In genomic region chr6:126034671-126035070, GRCh38 we compare ENCODE assay signal across 32 cellular contexts.
"Had no signal": no experiment of that assay in that cellular context is flagged by ENCODE, and none has a peak within 500 bp of the region (broad histone marks: within the 10 kb centered on the region; RNA-seq: fewer than 3 reads in every experiment).

No MANE protein-coding gene starts in this region.

- H3K4me1 ChIP-seq: breast epithelium, foreskin keratinocyte had no signal

- DNase-seq: activated CD4-positive, alpha-beta memory T cell treated with anti-CD3 and anti-CD28 coated beads for 36 hours; activated CD4-positive, alpha-beta T cell treated with anti-CD3 and anti-CD28 coated beads for 36 hours; activated CD4-positive, alpha-beta T cell treated with anti-CD3 and anti-CD28 coated beads, Interleukin-2, amount 10 ng/mL, durations not matched to agents 24 days and 14 days; activated CD4-positive, CD25-positive, alpha-beta regulatory T cell; activated CD4-positive, CD25-positive, alpha-beta regulatory T cell treated with anti-CD3 and anti-CD28 coated beads, Interleukin-2, amount 50 U/mL, for 72 hours; activated CD8-positive, alpha-beta memory T cell treated with anti-CD3 and anti-CD28 coated beads, Interleukin-2, amount 10 ng/mL, durations not matched to agents 7 days and 5 days; activated CD8-positive, alpha-beta memory T cell treated with anti-CD3 and anti-CD28 coated beads, Interleukin-2, amount 50 U/mL, for 4 hours; activated CD8-positive, alpha-beta T cell treated with anti-CD3 and anti-CD28 coated beads, Interleukin-2, amount 10 ng/mL, durations not matched to agents 7 days and 5 days; activated effector memory CD4-positive, alpha-beta T cell treated with anti-CD3 and anti-CD28 coated beads, Interleukin-2, amount 50 U/mL, for 16 hours; activated naive CD4-positive, alpha-beta T cell treated with anti-CD3 and anti-CD28 coated beads, Interleukin-2, amount 10 ng/mL, durations not matched to agents 7 days and 5 days; activated naive CD8-positive, alpha-beta T cell treated with anti-CD3 and anti-CD28 coated beads, Interleukin-2, amount 10 ng/mL, durations not matched to agents 7 days and 5 days; activated T-cell treated with anti-CD3 and anti-CD28 coated beads, Interleukin-2, amount 50 U/mL, for 1 hour; activated T-cell treated with anti-CD3 and anti-CD28 coated beads, Interleukin-2, amount 50 U/mL, for 48 hours; dorsolateral prefrontal cortex; effector memory CD4-positive, alpha-beta T cell; erythroblast; foreskin keratinocyte; gastrocnemius medialis; glutamatergic neuron; heart left ventricle; T-cell had no signal

- H3K36me3 ChIP-seq: ascending aorta, breast epithelium, gastrocnemius medialis had no signal

- ATAC-seq: activated CD4-positive, alpha-beta T cell treated with anti-CD3 and anti-CD28 coated beads for 36 hours; activated CD8-positive, alpha-beta memory T cell treated with anti-CD3 and anti-CD28 coated beads, Interleukin-2, amount 10 ng/mL, durations not matched to agents 7 days and 5 days; activated CD8-positive, alpha-beta T cell treated with anti-CD3 and anti-CD28 coated beads, Interleukin-2, amount 10 ng/mL, durations not matched to agents 7 days and 5 days; activated naive CD4-positive, alpha-beta T cell treated with anti-CD3 and anti-CD28 coated beads, Interleukin-2, amount 50 U/mL, for 72 hours; foreskin keratinocyte; gastrocnemius medialis; heart left ventricle; T-cell had no signal

- H3K9me3 ChIP-seq: ascending aorta, breast epithelium, esophagus muscularis mucosa, gastrocnemius medialis, heart left ventricle had no signal

- H3K4me1 Mint-ChIP-seq: activated CD4-positive, alpha-beta T cell treated with anti-CD3 and anti-CD28 coated beads for 36 hours had no signal

- H3K27me3 ChIP-seq: ascending aorta, breast epithelium, dorsolateral prefrontal cortex, esophagus muscularis mucosa, foreskin keratinocyte, gastrocnemius medialis, heart left ventricle had no signal

- H3K27ac ChIP-seq: breast epithelium, coronary artery, dorsolateral prefrontal cortex, esophagus muscularis mucosa, foreskin keratinocyte, gastrocnemius medialis, heart left ventricle had no signal

- H3K27ac Mint-ChIP-seq: activated CD4-positive, alpha-beta memory T cell treated with anti-CD3 and anti-CD28 coated beads for 36 hours; activated CD4-positive, alpha-beta T cell treated with anti-CD3 and anti-CD28 coated beads for 36 hours; activated CD4-positive, alpha-beta T cell treated with anti-CD3 and anti-CD28 coated beads, Interleukin-2, amount 10 ng/mL, durations not matched to agents 24 days and 14 days; activated CD8-positive, alpha-beta memory T cell treated with anti-CD3 and anti-CD28 coated beads, Interleukin-2, amount 10 ng/mL, durations not matched to agents 7 days and 5 days; activated CD8-positive, alpha-beta T cell treated with anti-CD3 and anti-CD28 coated beads, Interleukin-2, amount 10 ng/mL, durations not matched to agents 7 days and 5 days; activated naive CD4-positive, alpha-beta T cell treated with anti-CD3 and anti-CD28 coated beads, Interleukin-2, amount 10 ng/mL, durations not matched to agents 7 days and 5 days; activated naive CD4-positive, alpha-beta T cell treated with anti-CD3 and anti-CD28 coated beads, Interleukin-2, amount 50 U/mL, for 72 hours; activated naive CD8-positive, alpha-beta T cell treated with anti-CD3 and anti-CD28 coated beads, Interleukin-2, amount 10 ng/mL, durations not matched to agents 7 days and 5 days; activated T-helper 1 cell treated with anti-CD3 and anti-CD28 coated beads, Interleukin-12 subunit alpha, Interleukin-12 subunit beta, Interleukin-2, Interleukin-4 antibody, amounts not matched to agents 30 ng/mL and 10 ng/mL and 1 ng/mL, durations not matched to agents 14 hours and 24 hours and 36 hours; activated T-helper 2 cell treated with anti-CD3 and anti-CD28 coated beads, Interferon-gamma antibody, Interleukin-2, Interleukin-4, amounts not matched to agents 10 μg/mL and 5 μg/mL and 100 μg/mL, durations not matched to agents 14 hours and 24 hours and 36 hours; brain; dendritic cell treated with granulocyte-macrophage colony-stimulating factor and Interleukin-4, amounts not matched to agents 40 ng/mL and 50 ng/mL, for 4 days; T-cell; T-helper 1 cell treated with Interleukin-12 subunit alpha and Interleukin-12 subunit beta and Interleukin-4 antibody, amounts not matched to agents 30 μg/mL and 1 μg/mL, for 36 hours had no signal

- H3K4me3 ChIP-seq: ascending aorta, breast epithelium, coronary artery, dorsolateral prefrontal cortex, esophagus muscularis mucosa, gastrocnemius medialis, heart left ventricle had no signal

- H3K4me3 Mint-ChIP-seq: activated CD4-positive, alpha-beta memory T cell treated with anti-CD3 and anti-CD28 coated beads for 36 hours; activated CD4-positive, alpha-beta T cell treated with anti-CD3 and anti-CD28 coated beads for 36 hours; activated CD4-positive, alpha-beta T cell treated with anti-CD3 and anti-CD28 coated beads, Interleukin-2, amount 10 ng/mL, durations not matched to agents 24 days and 14 days; activated CD8-positive, alpha-beta memory T cell treated with anti-CD3 and anti-CD28 coated beads, Interleukin-2, amount 10 ng/mL, durations not matched to agents 7 days and 5 days; activated CD8-positive, alpha-beta T cell treated with anti-CD3 and anti-CD28 coated beads, Interleukin-2, amount 10 ng/mL, durations not matched to agents 7 days and 5 days; activated naive CD4-positive, alpha-beta T cell treated with anti-CD3 and anti-CD28 coated beads, Interleukin-2, amount 10 ng/mL, durations not matched to agents 7 days and 5 days; activated naive CD8-positive, alpha-beta T cell treated with anti-CD3 and anti-CD28 coated beads, Interleukin-2, amount 10 ng/mL, durations not matched to agents 7 days and 5 days; activated T-helper 1 cell treated with anti-CD3 and anti-CD28 coated beads, Interleukin-12 subunit alpha, Interleukin-12 subunit beta, Interleukin-2, Interleukin-4 antibody, amounts not matched to agents 30 ng/mL and 10 ng/mL and 1 ng/mL, durations not matched to agents 14 hours and 24 hours and 36 hours; brain; central memory CD8-positive, alpha-beta T cell; dendritic cell treated with granulocyte-macrophage colony-stimulating factor and Interleukin-4, amounts not matched to agents 40 ng/mL and 50 ng/mL, for 4 days; T-cell; T-helper 1 cell treated with Interleukin-12 subunit alpha and Interleukin-12 subunit beta and Interleukin-4 antibody, amounts not matched to agents 30 μg/mL and 1 μg/mL, for 36 hours had no signal

- H3K27me3 Mint-ChIP-seq: activated CD4-positive, alpha-beta memory T cell treated with anti-CD3 and anti-CD28 coated beads for 36 hours; activated CD4-positive, alpha-beta T cell treated with anti-CD3 and anti-CD28 coated beads for 36 hours; activated CD4-positive, alpha-beta T cell treated with anti-CD3 and anti-CD28 coated beads, Interleukin-2, amount 10 ng/mL, durations not matched to agents 24 days and 14 days; activated CD8-positive, alpha-beta memory T cell treated with anti-CD3 and anti-CD28 coated beads, Interleukin-2, amount 10 ng/mL, durations not matched to agents 7 days and 5 days; activated naive CD4-positive, alpha-beta T cell treated with anti-CD3 and anti-CD28 coated beads, Interleukin-2, amount 10 ng/mL, durations not matched to agents 7 days and 5 days; activated naive CD8-positive, alpha-beta T cell treated with anti-CD3 and anti-CD28 coated beads, Interleukin-2, amount 10 ng/mL, durations not matched to agents 7 days and 5 days; brain; central memory CD8-positive, alpha-beta T cell; dendritic cell treated with granulocyte-macrophage colony-stimulating factor and Interleukin-4, amounts not matched to agents 40 ng/mL and 50 ng/mL, for 4 days; T-cell had no signal
